In genomic region chr16:85508993-85509392, GRCh38 we compare ENCODE assay signal across 34 cellular contexts.
"Had no signal": no experiment of that assay in that cellular context is flagged by ENCODE, and none has a peak within 500 bp of the region (broad histone marks: within the 10 kb centered on the region; RNA-seq: fewer than 3 reads in every experiment).

No MANE protein-coding gene starts in this region.

- ATAC-seq: activated CD4-positive, CD25-positive, alpha-beta regulatory T cell treated with anti-CD3 and anti-CD28 coated beads, Interleukin-2, amount 50 U/mL, for 24 hours; activated T-cell treated with anti-CD3 and anti-CD28 coated beads, Interleukin-2, amount 50 U/mL, for 4 hours; activated T-helper 17 cell treated with anti-CD3 and anti-CD28 coated beads, Interleukin-2, amount 50 U/mL, for 72 hours; effector memory CD8-positive, alpha-beta T cell; esophagus mucosa; heart left ventricle; left colon; naive thymus-derived CD4-positive, alpha-beta T cell; right cardiac atrium had no signal

- H3K27me3 ChIP-seq: brain microvascular endothelial cell, heart left ventricle, tibial nerve had no signal

- H3K36me3 ChIP-seq: brain microvascular endothelial cell, heart left ventricle, tibial nerve had no signal

- H3K36me3 Mint-ChIP-seq: activated CD4-positive, alpha-beta memory T cell treated with anti-CD3 and anti-CD28 coated beads for 36 hours; immature natural killer cell; naive thymus-derived CD4-positive, alpha-beta T cell had no signal

- FAIRE-seq: endothelial cell of umbilical vein, kidney, TTC549, urothelium cell line had no signal

- H3K4me3 ChIP-seq: heart left ventricle, tibial nerve had no signal

- DNase-seq: activated CD4-positive, alpha-beta memory T cell treated with anti-CD3 and anti-CD28 coated beads for 36 hours; activated CD4-positive, alpha-beta T cell treated with anti-CD3 and anti-CD28 coated beads, Interleukin-2, amount 10 ng/mL, durations not matched to agents 24 days and 14 days; activated gamma-delta T cell treated with Interleukin-2 at 50 U/mL for 16 hours; activated naive CD4-positive, alpha-beta T cell treated with anti-CD3 and anti-CD28 coated beads, Interleukin-2, amount 50 U/mL, for 16 hours; activated T-cell treated with anti-CD3 and anti-CD28 coated beads, Interleukin-2, amount 50 U/mL, for 4 hours; anterior cingulate cortex; brain microvascular endothelial cell; cortex of kidney; effector memory CD8-positive, alpha-beta T cell; foreskin fibroblast; heart left ventricle; hypothalamus; immature natural killer cell; kidney; left colon; mammary epithelial cell; midbrain; naive thymus-derived CD4-positive, alpha-beta T cell; right cardiac atrium; stimulated activated CD4-positive, alpha-beta T cell treated with anti-CD3 and anti-CD28 coated beads, Interleukin-15, amount 100 ng/mL, for 24 hours; stimulated activated CD4-positive, alpha-beta T cell treated with anti-CD3 and anti-CD28 coated beads, Interleukin-2, amount 100 ng/mL, for 24 hours; stimulated activated naive CD4-positive, alpha-beta T cell treated with Interleukin-2 at 50 U/mL for 16 hours; SW 1271; T-helper 9 cell had no signal

- H3K27me3 Mint-ChIP-seq: activated CD4-positive, alpha-beta memory T cell treated with anti-CD3 and anti-CD28 coated beads for 36 hours; activated CD4-positive, alpha-beta T cell treated with anti-CD3 and anti-CD28 coated beads, Interleukin-2, amount 10 ng/mL, durations not matched to agents 24 days and 14 days; activated T-helper 17 cell treated with anti-CD3 and anti-CD28 coated beads, Interleukin-2, amount 50 U/mL, for 72 hours had no signal

- H3K4me3 Mint-ChIP-seq: activated CD4-positive, alpha-beta memory T cell treated with anti-CD3 and anti-CD28 coated beads for 36 hours; activated CD4-positive, alpha-beta T cell treated with anti-CD3 and anti-CD28 coated beads, Interleukin-2, amount 10 ng/mL, durations not matched to agents 24 days and 14 days; activated T-cell treated with anti-CD3 and anti-CD28 coated beads, Interleukin-2, amount 50 U/mL, for 4 hours; activated T-helper 17 cell treated with anti-CD3 and anti-CD28 coated beads, Interleukin-2, amount 50 U/mL, for 72 hours; effector memory CD8-positive, alpha-beta T cell; immature natural killer cell; naive thymus-derived CD4-positive, alpha-beta T cell; neural crest cell; T-helper 1 cell treated with Interleukin-12 subunit alpha and Interleukin-12 subunit beta and Interleukin-4 antibody, amounts not matched to agents 30 μg/mL and 1 μg/mL, for 36 hours had no signal

- H3K27ac ChIP-seq: brain microvascular endothelial cell, heart left ventricle, tibial nerve, VCaP had no signal

- H3K9me3 Mint-ChIP-seq: activated CD4-positive, alpha-beta memory T cell treated with anti-CD3 and anti-CD28 coated beads for 36 hours; activated CD4-positive, alpha-beta T cell treated with anti-CD3 and anti-CD28 coated beads, Interleukin-2, amount 10 ng/mL, durations not matched to agents 24 days and 14 days; activated T-cell treated with anti-CD3 and anti-CD28 coated beads, Interleukin-2, amount 50 U/mL, for 4 hours; activated T-helper 17 cell treated with anti-CD3 and anti-CD28 coated beads, Interleukin-2, amount 50 U/mL, for 72 hours; effector memory CD8-positive, alpha-beta T cell; neural crest cell; T-helper 1 cell treated with Interleukin-12 subunit alpha and Interleukin-12 subunit beta and Interleukin-4 antibody, amounts not matched to agents 30 μg/mL and 1 μg/mL, for 36 hours had no signal

- H3K27ac Mint-ChIP-seq: activated CD4-positive, alpha-beta memory T cell treated with anti-CD3 and anti-CD28 coated beads for 36 hours; activated CD4-positive, alpha-beta T cell treated with anti-CD3 and anti-CD28 coated beads, Interleukin-2, amount 10 ng/mL, durations not matched to agents 24 days and 14 days; activated T-helper 17 cell treated with anti-CD3 and anti-CD28 coated beads, Interleukin-2, amount 50 U/mL, for 72 hours; effector memory CD8-positive, alpha-beta T cell; naive thymus-derived CD4-positive, alpha-beta T cell; T-helper 1 cell treated with Interleukin-12 subunit alpha and Interleukin-12 subunit beta and Interleukin-4 antibody, amounts not matched to agents 30 μg/mL and 1 μg/mL, for 36 hours had no signal

- H3K4me1 Mint-ChIP-seq: activated CD4-positive, alpha-beta T cell treated with anti-CD3 and anti-CD28 coated beads, Interleukin-2, amount 10 ng/mL, durations not matched to agents 24 days and 14 days; activated T-helper 17 cell treated with anti-CD3 and anti-CD28 coated beads, Interleukin-2, amount 50 U/mL, for 72 hours; immature natural killer cell had no signal

- H3K9me3 ChIP-seq: heart left ventricle, tibial nerve had no signal
